8 cellular contexts compared by ENCODE assay signal in the genomic region with DNA sequence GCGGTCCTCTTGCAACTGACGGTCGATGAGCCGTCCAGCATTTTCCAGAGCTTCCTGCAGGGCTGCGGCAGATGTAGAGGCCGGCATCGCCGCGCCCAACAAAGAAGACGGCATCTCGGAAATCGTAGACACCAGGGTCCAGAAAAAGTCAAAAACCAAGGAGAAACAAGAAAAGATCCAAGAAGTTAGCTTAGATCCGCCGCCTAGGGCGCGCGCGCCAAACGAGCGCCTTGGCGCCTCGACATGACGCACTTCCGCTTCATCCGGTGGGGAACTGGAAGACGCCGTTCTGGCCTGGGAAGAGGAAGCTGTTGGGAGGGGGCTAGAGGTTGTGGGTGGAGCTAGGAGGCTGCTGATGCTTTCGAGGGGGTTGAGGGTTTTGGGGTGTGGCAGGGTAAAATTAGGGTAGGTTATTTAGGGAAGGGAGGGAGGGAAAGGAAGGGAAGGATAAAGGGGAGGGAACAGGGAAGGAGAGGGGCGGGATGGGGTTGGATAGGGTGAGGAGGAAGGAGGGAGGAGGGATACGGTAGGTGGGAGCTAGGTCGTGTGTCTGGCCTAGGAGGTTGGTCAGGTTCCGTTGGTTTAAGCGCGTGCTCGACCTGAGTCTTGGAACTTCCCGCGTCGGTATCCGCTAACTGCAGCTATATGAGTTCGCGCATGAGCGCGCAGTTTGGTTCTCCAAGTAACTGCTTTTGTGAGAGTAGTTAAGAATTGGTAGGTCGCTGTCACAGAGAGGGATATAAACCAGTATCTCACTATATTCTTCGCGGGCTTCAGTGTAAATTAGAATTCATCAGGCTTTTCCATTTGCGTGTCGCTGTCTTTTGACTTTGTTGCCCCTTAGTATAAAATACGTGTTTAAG. TPM values are rescaled to one million over a fixed set of nuclear protein-coding genes. Genes with fewer than 3 reads are reported as not detected.
DNase-seq lines count a peak whose midpoint lies in the region; ATAC-seq lines count a peak whose summit lies in the region.

A gene (minus strand): TSS at position 243 of the 863 bp plus-strand sequence. CDS start 129 bp downstream, at position 114.

- H3K9me3 Mint-ChIP-seq in CD8-positive, alpha-beta memory T cell = no peaks in the 10 kb centered on the region

- peaks cover 32 to 43% (median 38%) of the 10 kb centered on the region in 3 donors for H3K4me1 Mint-ChIP-seq in CD8-positive, alpha-beta memory T cell

- peak within 1 kb of the TSS; percentile 94 to 99 (median 98) for H3K4me3 Mint-ChIP-seq in CD8-positive, alpha-beta memory T cell

- POLR2A ChIA-PET in CD8-positive, alpha-beta memory T cell (lab: Charles Lee) = interaction anchor here (0.6 to 1.6 kb wide), 4 partner anchors 8 to 1223 kb away, joined by 4 to 16 read pairs (median 6); a partner anchor contains a TSS

- no peaks in the 10 kb centered on the region for H3K36me3 ChIP-seq in CD8-positive, alpha-beta memory T cell (ENCODE audit: insufficient read depth, low read length)

- CTCF ChIA-PET in CD8-positive, alpha-beta memory T cell (lab: Charles Lee) = interaction anchor here (1.0 to 3.9 kb wide), 3 partner anchors 9 to 1129 kb away, joined by 3 to 30 read pairs (median 3); a partner anchor contains a TSS

- H3K27me3 Mint-ChIP-seq in CD8-positive, alpha-beta memory T cell = no peaks in the 10 kb centered on the region

- no peaks in the 10 kb centered on the region for H3K27me3 ChIP-seq in CD8-positive, alpha-beta memory T cell (ENCODE audit: insufficient read depth, low read length, poor library complexity, severe bottlenecking)

- H3K27ac Mint-ChIP-seq in CD8-positive, alpha-beta memory T cell = peak within 1 kb of the TSS; percentile 85 to 99 (median 98)

- H3K27ac ChIP-seq in CD8-positive, alpha-beta memory T cell (ENCODE audit: low read depth, low read length) = peak within 1 kb of the TSS; percentile 77

- H3K4me3 ChIP-seq in CD8-positive, alpha-beta memory T cell (ENCODE audit: low read length) = peak within 1 kb of the TSS; percentile 98

- no peaks in the 10 kb centered on the region for H3K9me3 ChIP-seq in CD8-positive, alpha-beta memory T cell (ENCODE audit: low read length)

- peak; percentile 80 to 89 (median 85) for DNase-seq in CD8-positive, alpha-beta memory T cell
- peak; percentile 91 for DNase-seq in HS-27A (ENCODE audit: low read depth)
- DNase-seq in NK-92 (lab: John Stamatoyannopoulos, UW; ENCODE audit: unreplicated experiment) = peak; percentile 42
- peak; percentile 71 to 83 for DNase-seq in activated CD8-positive, alpha-beta memory T cell treated with anti-CD3 and anti-CD28 coated beads for 1 hour (ENCODE audit: extremely low read depth in 1 of 2, low read depth in 1 of 2)
- peak; percentile 80 for DNase-seq in effector CD8-positive, alpha-beta T cell (lab: John Stamatoyannopoulos, UW)
- DNase-seq in lung microvascular endothelial cell (ENCODE audit: low read depth in 2 of 2) = peak; percentile 90 to 95
- DNase-seq in stimulated activated CD4-positive, alpha-beta T cell treated with anti-CD3 and anti-CD28 coated beads, TNF-alpha, amount 100 ng/mL, for 48 hours (ENCODE audit: low read depth in 3 of 3) = peak; percentile 79 to 89 (median 84)

- peak; percentile 94 for ATAC-seq in GM19467 (IDR thresholded peaks at IDR 0.05; ENCODE audit: unreplicated experiment)

- peaks cover 19% of the 10 kb centered on the region for H3K4me1 ChIP-seq in CD8-positive, alpha-beta memory T cell (ENCODE audit: insufficient read depth, low read length)

- H3K36me3 Mint-ChIP-seq in CD8-positive, alpha-beta memory T cell = peaks cover 0 to 11% (median 0%) of the 10 kb centered on the region in 3 donors

RNA-seq across cellular contexts. Expression of the gene that starts here (rescaled TPM):
- 10 to 100 TPM; 75.3 to 85.4 TPM for total RNA-seq in CD8-positive, alpha-beta memory T cell
- polyA plus RNA-seq in CD8-positive, alpha-beta memory T cell = 29.9 TPM
- 20.3 and 23.4 TPM in 2 replicates for total RNA-seq in lung microvascular endothelial cell

Comparison
In these comparisons a context has a peak if more than half of its experiments do, and no peak if none do; other contexts are left out.
1. Peak in every context shown above with its lines: DNase-seq, ATAC-seq, H3K4me3 ChIP-seq and H3K27ac ChIP-seq.
2. DNase-seq: peak in every context shown above with its lines; median percentile 92 in lung microvascular endothelial cell; 91 in HS-27A; 85 in CD8-positive, alpha-beta memory T cell; 84 in stimulated activated CD4-positive, alpha-beta T cell treated with anti-CD3 and anti-CD28 coated beads, TNF-alpha, amount 100 ng/mL, for 48 hours; 80 in effector CD8-positive, alpha-beta T cell; 77 in activated CD8-positive, alpha-beta memory T cell treated with anti-CD3 and anti-CD28 coated beads for 1 hour; 42 in NK-92.